8 cellular contexts compared by ENCODE assay signal in genomic region chr19:10871711-10872550, GRCh38. TPM values are rescaled to one million over a fixed set of nuclear protein-coding genes. Genes with fewer than 3 reads are reported as not detected.
DNase-seq lines count a peak whose midpoint lies in the region; ATAC-seq lines count a peak whose summit lies in the region.

No MANE protein-coding gene starts in this region.

- H2BK120ac ChIP-seq in mesendoderm (ENCODE audit: low read depth, low read length), result peak overlapping the region; percentile 47

- peak overlapping the region; percentile 89 for H3K23ac ChIP-seq in mesendoderm (ENCODE audit: low read length)

- peak overlapping the region; percentile 80 for H3K4me3 Mint-ChIP-seq in stimulated activated naive CD8-positive, alpha-beta T cell treated with anti-CD3 and anti-CD28 coated beads, Interleukin-15, Interleukin-2, amounts not matched to agents 100 ng/mL and 50 ng/mL, for 24 hours

- no peak overlapping the region for H3K27ac ChIP-seq in ectodermal cell (ENCODE audit: insufficient read depth, low read depth, low read length, poor library complexity, severe bottlenecking)
- peak overlapping the region; percentile 84 for H3K27ac ChIP-seq in mesendoderm (ENCODE audit: low read depth, low read length)

- peaks cover 36% of the 10 kb centered on the region for H3K79me2 ChIP-seq in mesendoderm (ENCODE audit: control insufficient read depth, insufficient read depth, low read length)

- H3K36me3 ChIP-seq in ectodermal cell (ENCODE audit: control insufficient read depth, insufficient read depth, low read length) (no peaks in the 10 kb centered on the region), mesendoderm (ENCODE audit: control insufficient read depth, insufficient read depth, low read length) (no peaks in the 10 kb centered on the region)

- H2BK5ac ChIP-seq in mesendoderm (ENCODE audit: low read length), result peak overlapping the region; percentile 45

- H2BK15ac ChIP-seq in mesendoderm (replicated peaks; ENCODE audit: low read depth), result no peak overlapping the region

- H4K5ac ChIP-seq in mesendoderm (ENCODE audit: low read length), result no peak overlapping the region

- H3K36me3 Mint-ChIP-seq in stimulated activated naive CD8-positive, alpha-beta T cell treated with anti-CD3 and anti-CD28 coated beads, Interleukin-15, Interleukin-2, amounts not matched to agents 100 ng/mL and 50 ng/mL, for 24 hours (ENCODE audit: low read depth), result no peaks in the 10 kb centered on the region

- peak overlapping the region; percentile 77 for H3K4me3 ChIP-seq in ectodermal cell (ENCODE audit: insufficient read depth, low read depth, low read length)
- peak overlapping the region; percentile 85 for H3K4me3 ChIP-seq in mesendoderm (ENCODE audit: low read length)

- no peaks in the 10 kb centered on the region for H3K27me3 ChIP-seq in ectodermal cell (ENCODE audit: control insufficient read depth, insufficient read depth, low read length, poor library complexity, severe bottlenecking)
- no peaks in the 10 kb centered on the region for H3K27me3 ChIP-seq in mesendoderm (ENCODE audit: insufficient read depth, low read length, poor library complexity)

- 1% methylated on average over 91 of the region's 91 CpGs for WGBS in ectodermal cell, 2 experiments
- WGBS in mesendoderm (ENCODE audit: extremely low coverage, insufficient coverage, low lambda C conversion rate), result no CpG with 5 or more reads among the region's 91 CpGs

- peak overlapping the region; percentile 89 for H3K4me2 ChIP-seq in mesendoderm (ENCODE audit: low read length)

- peaks cover 7% of the 10 kb centered on the region for H3K4me1 ChIP-seq in ectodermal cell (ENCODE audit: control insufficient read depth, insufficient read depth, low read length)
- no peaks in the 10 kb centered on the region for H3K4me1 ChIP-seq in mesendoderm (ENCODE audit: control insufficient read depth, low read depth, low read length)

- H2AK5ac ChIP-seq in mesendoderm (ENCODE audit: low read length), result no peak overlapping the region

- H3K4me1 Mint-ChIP-seq in stimulated activated naive CD8-positive, alpha-beta T cell treated with anti-CD3 and anti-CD28 coated beads, Interleukin-15, Interleukin-2, amounts not matched to agents 100 ng/mL and 50 ng/mL, for 24 hours (ENCODE audit: low read depth), result peaks cover 42% of the 10 kb centered on the region

- H3K27ac Mint-ChIP-seq in stimulated activated naive CD8-positive, alpha-beta T cell treated with anti-CD3 and anti-CD28 coated beads, Interleukin-15, Interleukin-2, amounts not matched to agents 100 ng/mL and 50 ng/mL, for 24 hours, result peak overlapping the region; percentile 85

- peaks cover 8% of the 10 kb centered on the region for H3K79me1 ChIP-seq in mesendoderm (ENCODE audit: low read length)

- DNase-seq in NCI-H1436 (lab: John Stamatoyannopoulos, UW) (peak; percentile 53), NCI-H1436 treated with DMSO at 0.1 percent for 48 hours (lab: John Stamatoyannopoulos, UW) (no peak), mesendoderm (no peak), cerebellar cortex (ENCODE audit: low spot score) (no peak)
- peak; percentile 3 to 15 for DNase-seq in activated CD4-positive, alpha-beta T cell treated with anti-CD3 and anti-CD28 coated beads for 24 hours (ENCODE audit: low read depth in 2 of 2)

- peak overlapping the region; percentile 95 for H3K9ac ChIP-seq in mesendoderm (ENCODE audit: low read length)

- H3K9me3 Mint-ChIP-seq in stimulated activated naive CD8-positive, alpha-beta T cell treated with anti-CD3 and anti-CD28 coated beads, Interleukin-15, Interleukin-2, amounts not matched to agents 100 ng/mL and 50 ng/mL, for 24 hours, result no peaks in the 10 kb centered on the region

- H4K8ac ChIP-seq in mesendoderm (ENCODE audit: low read depth, low read length), result peak overlapping the region; percentile 87

- H3K4ac ChIP-seq in mesendoderm (ENCODE audit: low read depth, low read length), result peak overlapping the region; percentile 97

- peak; percentile 1 for ATAC-seq in HG03342 (IDR thresholded peaks at IDR 0.05; ENCODE audit: unreplicated experiment)

- H3K18ac ChIP-seq in mesendoderm (ENCODE audit: low read length), result peak overlapping the region; percentile 95

- no peaks in the 10 kb centered on the region for H3K9me3 ChIP-seq in ectodermal cell (ENCODE audit: control insufficient read depth, low read length)

- peak overlapping the region; percentile 96 for H3K56ac ChIP-seq in mesendoderm (ENCODE audit: low read length)

- no peaks in the 10 kb centered on the region for H3K27me3 Mint-ChIP-seq in stimulated activated naive CD8-positive, alpha-beta T cell treated with anti-CD3 and anti-CD28 coated beads, Interleukin-15, Interleukin-2, amounts not matched to agents 100 ng/mL and 50 ng/mL, for 24 hours

RNA-seq across cellular contexts. Expression of gene CARM1, which starts 0.6 kb away (rescaled TPM):
- 151 TPM for polyA plus RNA-seq in ectodermal cell (2013, experiment 1 of 4)
- polyA plus RNA-seq in ectodermal cell (2013, experiment 2 of 4), result 136 TPM
- 121 TPM for polyA plus RNA-seq in ectodermal cell (2013, experiment 3 of 4)
- 130 TPM for polyA plus RNA-seq in ectodermal cell (2013, experiment 4 of 4)
- 107 TPM for polyA plus RNA-seq in mesendoderm (2013, experiment 1 of 2)
- polyA plus RNA-seq in mesendoderm (2013, experiment 2 of 2), result 114 TPM

RNA-seq across cellular contexts. Expression of gene C19orf38, which starts 23.7 kb away (rescaled TPM):
- polyA plus RNA-seq in ectodermal cell (2013, experiment 1 of 4), result not detected
- not detected for polyA plus RNA-seq in ectodermal cell (2013, experiment 2 of 4)
- 0.64 TPM for polyA plus RNA-seq in ectodermal cell (2013, experiment 3 of 4)
- 0.24 TPM for polyA plus RNA-seq in ectodermal cell (2013, experiment 4 of 4)
- polyA plus RNA-seq in mesendoderm (2013, experiment 1 of 2), result not detected
- polyA plus RNA-seq in mesendoderm (2013, experiment 2 of 2), result 0.03 TPM

RNA-seq across cellular contexts. Expression of gene TMED1, which starts 35.9 kb away (rescaled TPM):
- 36.8 TPM for polyA plus RNA-seq in ectodermal cell (2013, experiment 1 of 4)
- polyA plus RNA-seq in ectodermal cell (2013, experiment 2 of 4), result 38.9 TPM
- polyA plus RNA-seq in ectodermal cell (2013, experiment 3 of 4), result 35.0 TPM
- polyA plus RNA-seq in ectodermal cell (2013, experiment 4 of 4), result 39.7 TPM
- 20.4 TPM for polyA plus RNA-seq in mesendoderm (2013, experiment 1 of 2)
- 20.1 TPM for polyA plus RNA-seq in mesendoderm (2013, experiment 2 of 2)

RNA-seq across cellular contexts. Expression of gene YIPF2, which starts 56.5 kb away (rescaled TPM):
- 29.6 TPM for polyA plus RNA-seq in ectodermal cell (2013, experiment 1 of 4)
- polyA plus RNA-seq in ectodermal cell (2013, experiment 2 of 4), result 32.0 TPM
- 27.9 TPM for polyA plus RNA-seq in ectodermal cell (2013, experiment 3 of 4)
- 33.0 TPM for polyA plus RNA-seq in ectodermal cell (2013, experiment 4 of 4)
- polyA plus RNA-seq in mesendoderm (2013, experiment 1 of 2), result 32.3 TPM
- polyA plus RNA-seq in mesendoderm (2013, experiment 2 of 2), result 31.3 TPM

RNA-seq across cellular contexts. Expression of gene TIMM29, which starts 56.7 kb away (rescaled TPM):
- 22.1 TPM for polyA plus RNA-seq in ectodermal cell (2013, experiment 1 of 4)
- polyA plus RNA-seq in ectodermal cell (2013, experiment 2 of 4), result 25.9 TPM
- polyA plus RNA-seq in ectodermal cell (2013, experiment 3 of 4), result 22.0 TPM
- 22.9 TPM for polyA plus RNA-seq in ectodermal cell (2013, experiment 4 of 4)
- polyA plus RNA-seq in mesendoderm (2013, experiment 1 of 2), result 21.2 TPM
- polyA plus RNA-seq in mesendoderm (2013, experiment 2 of 2), result 20.8 TPM

Comparison
In these comparisons a context has a peak if more than half of its experiments do, and no peak if none do; other contexts are left out.
1. DNase-seq: peak in NCI-H1436 (single experiment) and activated CD4-positive, alpha-beta T cell treated with anti-CD3 and anti-CD28 coated beads for 24 hours (2 of 2); none in NCI-H1436 treated with DMSO at 0.1 percent for 48 hours (single experiment), mesendoderm (single experiment) and cerebellar cortex (single experiment).